Comparison of ENCODE assay signal across 10 cellular contexts in genomic region chr2:5695641-5696350, GRCh38. TPM values are rescaled to one million over a fixed set of nuclear protein-coding genes. Genes with fewer than 3 reads are reported as not detected.
DNase-seq lines count a peak whose midpoint lies in the region; ATAC-seq, FAIRE-seq and TF ChIP-seq lines count a peak whose summit lies in the region.
"Had no signal": no experiment of that assay in that cellular context is flagged by ENCODE, and none has a peak within 500 bp of the region (broad histone marks: within the 10 kb centered on the region; RNA-seq: fewer than 3 reads in every experiment).

No MANE protein-coding gene starts in this region.

- no peaks in the 10 kb centered on the region for H3K9me3 ChIP-seq in psoas muscle

- H3K4me1 ChIP-seq in psoas muscle = peaks cover 7% of the 10 kb centered on the region

- WGBS in psoas muscle, 3 donors = 3 to 8% (median 4%) methylated on average over 38 to 41 of the region's 41 CpGs

- peak overlapping the region; percentile 53 for H3K4me3 ChIP-seq in epithelial cell of esophagus (ENCODE audit: low read length)
- H3K4me3 ChIP-seq in psoas muscle = peak overlapping the region; percentile 62

- H3K27ac ChIP-seq in psoas muscle = no peak overlapping the region

- DNase-seq in GM12891 (ENCODE audit: insufficient read length, low spot score) = no peak
- peak; percentile 58 for DNase-seq in NCI-H1694 treated with DMSO at 0.1 percent for 48 hours (lab: John Stamatoyannopoulos, UW)
- DNase-seq in epithelial cell of esophagus (ENCODE audit: low read depth) = no peak
- DNase-seq in psoas muscle = no peak
- DNase-seq in activated CD8-positive, alpha-beta memory T cell treated with anti-CD3 and anti-CD28 coated beads, Interleukin-2, amount 50 U/mL, for 4 hours = no peak
- no peak for DNase-seq in activated CD4-positive, alpha-beta T cell treated with anti-CD3 and anti-CD28 coated beads for 4 hours
- DNase-seq in cerebellum (ENCODE audit: low spot score) = no peak

- intact Hi-C loops in psoas muscle (cut with DNase I) = loop anchor here in 1 of 2 donors (10.0 kb wide), 2 partner anchors 331 to 701 kb away; no protein-coding TSS in a partner anchor

- no peak for TF ChIP-seq POLR2A in GM12891 (IDR thresholded peaks at IDR 0.05; ENCODE audit: low read depth, low read length)

- ATAC-seq in psoas muscle = peak; percentile 7 to 42 (median 22)
- ATAC-seq in HG03175 (IDR thresholded peaks at IDR 0.05; ENCODE audit: unreplicated experiment) = no peak

- peak; percentile 26 for FAIRE-seq in GM12891 (lab: Jason Lieb, UNC)
- FAIRE-seq: colon had no signal

- H3K36me3 ChIP-seq in psoas muscle (ENCODE audit: insufficient read depth in 1 of 2, low read depth in 1 of 2) = no peaks in the 10 kb centered on the region

- no peak for TF ChIP-seq CTCF in epithelial cell of esophagus (IDR thresholded peaks at IDR 0.05; ENCODE audit: insufficient read depth, low read depth, low read length, missing control alignments)
- TF ChIP-seq CTCF in psoas muscle (IDR thresholded peaks at IDR 0.05) = no peak

- H3K27me3 ChIP-seq in psoas muscle (ENCODE audit: insufficient read depth in 3 of 3, low read length in 2 of 3) = peaks cover 2 to 98% (median 43%) of the 10 kb centered on the region in 3 donors

TF ChIP-seq in GM12891, 5 proteins besides CTCF, POLR2A, EP300 and RAD21:
- TF ChIP-seq TAF1 (IDR thresholded peaks at IDR 0.05; ENCODE audit: low read depth, low read length) (no peak), POU2F2 (IDR thresholded peaks at IDR 0.05; ENCODE audit: low read depth, low read length) (no peak), PAX5 (IDR thresholded peaks at IDR 0.05; ENCODE audit: insufficient read depth, low read length, severe bottlenecking) (no peak), POLR2AphosphoS5 (IDR thresholded peaks at IDR 0.05; ENCODE audit: low read depth, low read length) (no peak), SPI1 (IDR thresholded peaks at IDR 0.05; ENCODE audit: low read depth, low read length) (no peak; the same call in 1 of the 2 replicates)

RNA-seq across cellular contexts. Expression of gene SOX11, which starts 3.6 kb away (rescaled TPM):
- polyA plus RNA-seq in GM12891 (2012; ENCODE audit: low read depth, missing spikeins) = 0.14 TPM
- total RNA-seq in psoas muscle = under 1 TPM; 0.02 to 0.43 (median 0.05) TPM
- polyA plus RNA-seq in psoas muscle = under 1 TPM in 2 of 3 donors, not detected in 1; 0.01 to 0.13 TPM
- total RNA-seq in cerebellum = 146 TPM
- total RNA-seq: HT1080 had no signal

Comparison
In these comparisons a context has a peak if more than half of its experiments do, and no peak if none do; other contexts are left out.
1. RNA of gene SOX11, which starts 3.6 kb away (total RNA-seq): 146 TPM in cerebellum (single experiment); 0.02 to 0.43 TPM in psoas muscle; every median in the first group is over 100 times any median in the second.